In genomic region chr2:238155051-238155760, GRCh38 we compare ENCODE assay signal across 17 cellular contexts. TPM values are rescaled to one million over a fixed set of nuclear protein-coding genes. Genes with fewer than 3 reads are reported as not detected.
DNase-seq lines count a peak whose midpoint lies in the region; ATAC-seq and TF ChIP-seq lines count a peak whose summit lies in the region.
"Had no signal": no experiment of that assay in that cellular context is flagged by ENCODE, and none has a peak within 500 bp of the region (broad histone marks: within the 10 kb centered on the region; RNA-seq: fewer than 3 reads in every experiment).

No MANE protein-coding gene starts in this region.

- no peak overlapping the region for H3K9ac ChIP-seq in fibroblast of lung (ENCODE audit: insufficient read depth, low read length)

- WGBS in mesodermal cell (ENCODE audit: insufficient coverage in 2 of 2), 2 experiments: 91 to 94% methylated on average over 19 of the region's 19 CpGs

- H3K27me3 Mint-ChIP-seq in T-helper 2 cell treated with Interferon-gamma antibody and Interleukin-4, amounts not matched to agents 5 μg/mL and 100 μg/mL, for 36 hours (ENCODE audit: low read depth): peaks cover 13% of the 10 kb centered on the region

- H3K27ac ChIP-seq in fibroblast of lung (ENCODE audit: insufficient read depth, low read length) (peak overlapping the region; percentile 46), mesodermal cell (ENCODE audit: low read depth, low read length, severe bottlenecking) (peak overlapping the region; percentile 36), Peyer's patch (peak overlapping the region in 2 of 4 donors; percentile 25 to 62)
- H3K27ac ChIP-seq: A549, tibial nerve, VCaP had no signal

- H3K27me3 ChIP-seq in fibroblast of lung (ENCODE audit: control insufficient read depth, insufficient read depth, low read length) (no peaks in the 10 kb centered on the region), Peyer's patch (peaks cover 0 to 7% of the 10 kb centered on the region in 2 donors)

- H3K4me1 ChIP-seq in fibroblast of lung (ENCODE audit: control insufficient read depth, extremely low read depth, insufficient read depth, low read length): peaks cover 20% of the 10 kb centered on the region
- peaks cover 5% of the 10 kb centered on the region for H3K4me1 ChIP-seq in mesodermal cell (ENCODE audit: control insufficient read depth, insufficient read depth, low read length, poor library complexity, severe bottlenecking)
- H3K4me1 ChIP-seq in Peyer's patch: peaks cover 0 to 17% (median 7%) of the 10 kb centered on the region in 4 donors

- intact Hi-C loops in Right ventricle myocardium superior (cut with DNase I): no loop called here
- intact Hi-C loops in cardiac septum (cut with DNase I): no loop called here

- no peak for TF ChIP-seq CTCF in fibroblast of lung (conservative IDR thresholded peaks at IDR 0.05 in 1 of 2, IDR thresholded peaks at IDR 0.05 in 1 of 2; ENCODE audit: low read depth in 1 of 2, low read length in 2 of 2)
- no peak for TF ChIP-seq CTCF in Peyer's patch (IDR thresholded peaks at IDR 0.05)

- H3K4me2 ChIP-seq in fibroblast of lung (ENCODE audit: extremely low read depth, insufficient read depth, low read length): no peak overlapping the region
- H3K4me2 ChIP-seq: A549, smooth muscle cell had no signal

- H3K4me3 ChIP-seq in fibroblast of lung (replicated peaks in 1 of 4; ENCODE audit: control extremely low read depth in 1 of 4, insufficient read depth in 1 of 4, low read depth in 3 of 4, low read length in 4 of 4) (no peak overlapping the region), mesodermal cell (ENCODE audit: extremely low read depth, insufficient read depth, low read length, poor library complexity, severe bottlenecking) (no peak overlapping the region), Peyer's patch (no peak overlapping the region)
- H3K4me3 ChIP-seq: A549, smooth muscle cell, tibial nerve had no signal

- H3K27ac Mint-ChIP-seq in T-helper 2 cell treated with Interferon-gamma antibody and Interleukin-4, amounts not matched to agents 5 μg/mL and 100 μg/mL, for 36 hours: no peak overlapping the region

- H3K4me1 Mint-ChIP-seq in T-helper 2 cell treated with Interferon-gamma antibody and Interleukin-4, amounts not matched to agents 5 μg/mL and 100 μg/mL, for 36 hours (ENCODE audit: low read depth): peaks cover 3% of the 10 kb centered on the region

- DNase-seq in Right ventricle myocardium superior (no peak), cardiac septum (ENCODE audit: low spot score) (no peak), fibroblast of lung (ENCODE audit: low read depth in 2 of 2) (peak; percentile 75 to 88), Kasumi-1 (lab: John Stamatoyannopoulos, UW) (no peak), Peyer's patch (no peak)
- no peak for DNase-seq in T-helper 2 cell treated with Interferon-gamma antibody and Interleukin-4, amounts not matched to agents 5 μg/mL and 100 μg/mL, for 36 hours (ENCODE audit: low spot score)
- DNase-seq: activated T-cell treated with anti-CD3 and anti-CD28 coated beads for 4 hours; DMS153; effector memory CD8-positive, alpha-beta T cell; NCI-H748 treated with DMSO at 0.1 percent for 48 hours; SHP77 treated with DMSO at 0.1 percent for 48 hours had no signal

- TF ChIP-seq POLR2A in Peyer's patch (IDR thresholded peaks at IDR 0.05): no peak

- no peaks in the 10 kb centered on the region for H3K79me2 ChIP-seq in fibroblast of lung (ENCODE audit: control insufficient read depth, insufficient read depth, low read length)

- no peaks in the 10 kb centered on the region for H3K9me3 ChIP-seq in fibroblast of lung (ENCODE audit: control insufficient read depth, insufficient read depth, low read depth, low read length)
- no peaks in the 10 kb centered on the region for H3K9me3 ChIP-seq in mesodermal cell (ENCODE audit: control insufficient read depth, low read length)
- H3K9me3 ChIP-seq in Peyer's patch: no peaks in the 10 kb centered on the region
- H3K9me3 ChIP-seq: A549, tibial nerve had no signal

- H2AFZ ChIP-seq in fibroblast of lung (ENCODE audit: low read length): no peak overlapping the region

- no peaks in the 10 kb centered on the region for H4K20me1 ChIP-seq in fibroblast of lung (ENCODE audit: control insufficient read depth, extremely low read depth, insufficient read depth, low read length)

- no peaks in the 10 kb centered on the region for H3K36me3 Mint-ChIP-seq in T-helper 2 cell treated with Interferon-gamma antibody and Interleukin-4, amounts not matched to agents 5 μg/mL and 100 μg/mL, for 36 hours (ENCODE audit: low read depth)

- no peaks in the 10 kb centered on the region for H3K9me3 Mint-ChIP-seq in T-helper 2 cell treated with Interferon-gamma antibody and Interleukin-4, amounts not matched to agents 5 μg/mL and 100 μg/mL, for 36 hours
- H3K9me3 Mint-ChIP-seq: effector memory CD8-positive, alpha-beta T cell had no signal

- H3K36me3 ChIP-seq in fibroblast of lung (ENCODE audit: control insufficient read depth, insufficient read depth, low read length): no peaks in the 10 kb centered on the region
- no peaks in the 10 kb centered on the region for H3K36me3 ChIP-seq in mesodermal cell (ENCODE audit: control insufficient read depth, insufficient read depth, low read length)
- H3K36me3 ChIP-seq in Peyer's patch: no peaks in the 10 kb centered on the region
- H3K36me3 ChIP-seq: tibial nerve had no signal

- ATAC-seq in Right ventricle myocardium superior (ENCODE audit: poor library complexity) (peak; percentile 5), HG03097 (IDR thresholded peaks at IDR 0.05; ENCODE audit: low FRiP score, unreplicated experiment) (no peak)
- ATAC-seq: A549; effector memory CD8-positive, alpha-beta T cell had no signal

- H3K4me3 Mint-ChIP-seq in T-helper 2 cell treated with Interferon-gamma antibody and Interleukin-4, amounts not matched to agents 5 μg/mL and 100 μg/mL, for 36 hours: no peak overlapping the region
- H3K4me3 Mint-ChIP-seq: effector memory CD8-positive, alpha-beta T cell had no signal

RNA-seq across cellular contexts. Expression of gene ERFE, which starts 3.6 kb away (rescaled TPM):
- total RNA-seq in Right ventricle myocardium superior: not detected
- total RNA-seq in cardiac septum: 0.62 TPM
- total RNA-seq in fibroblast of lung: 1.3 and 1.5 TPM in 2 replicates
- polyA plus RNA-seq in fibroblast of lung: 1.1 and 8.3 TPM in 2 replicates
- polyA plus RNA-seq in fibroblast of lung (2012): 2.0 and 12.6 TPM in 2 replicates
- 7.5 TPM in 1 of 2 replicates, not detected in the other for polyA minus RNA-seq in fibroblast of lung (ENCODE audit: low replicate concordance)
- polyA plus RNA-seq in mesodermal cell (2013, experiment 1 of 2): 3.1 TPM
- 3.8 TPM for polyA plus RNA-seq in mesodermal cell (2013, experiment 2 of 2)
- total RNA-seq in Peyer's patch: under 1 TPM in 3 of 4 donors, not detected in 1; 0.40 to 0.57 (median 0.53) TPM
- total RNA-seq: smooth muscle cell, tibial nerve had no signal

RNA-seq across cellular contexts. Expression of gene KLHL30, which starts 16.7 kb away (rescaled TPM):
- total RNA-seq in Right ventricle myocardium superior (20.0 TPM), cardiac septum (14.3 TPM), fibroblast of lung (0.26 and 1.2 TPM in 2 replicates), Peyer's patch (under 1 TPM in 2 of 4 donors, not detected in 2; 0.27 to 0.28 TPM)
- 0.02 and 1.6 TPM in 2 replicates for polyA plus RNA-seq in fibroblast of lung
- 0.09 and 3.8 TPM in 2 replicates for polyA plus RNA-seq in fibroblast of lung (2012)
- 1.4 TPM in 1 of 2 replicates, not detected in the other for polyA minus RNA-seq in fibroblast of lung (ENCODE audit: low replicate concordance)
- polyA plus RNA-seq in mesodermal cell (2013, experiment 1 of 2): 1.1 TPM
- polyA plus RNA-seq in mesodermal cell (2013, experiment 2 of 2): 1.4 TPM
- polyA plus RNA-seq: smooth muscle cell had no signal

RNA-seq across cellular contexts. Expression of gene ILKAP, which starts 48.3 kb away (rescaled TPM):
- total RNA-seq in Right ventricle myocardium superior (23.8 TPM), cardiac septum (29.5 TPM), fibroblast of lung (24.9 and 27.9 TPM in 2 replicates), Peyer's patch (10 to 100 TPM; 35.7 to 52.4 (median 43.8) TPM)
- 31.3 and 34.6 TPM in 2 replicates for polyA plus RNA-seq in fibroblast of lung
- 22.2 and 32.0 TPM in 2 replicates for polyA plus RNA-seq in fibroblast of lung (2012)
- 2.5 and 15.7 TPM in 2 replicates for polyA minus RNA-seq in fibroblast of lung (ENCODE audit: low replicate concordance)
- 30.6 TPM for polyA plus RNA-seq in mesodermal cell (2013, experiment 1 of 2)
- 32.2 TPM for polyA plus RNA-seq in mesodermal cell (2013, experiment 2 of 2)

RNA-seq across cellular contexts. Expression of gene ESPNL, which starts 55.1 kb away (rescaled TPM):
- not detected for total RNA-seq in Right ventricle myocardium superior
- total RNA-seq in cardiac septum: 0.08 TPM
- total RNA-seq in fibroblast of lung: 1.3 and 2.8 TPM in 2 replicates
- 0.36 and 0.79 TPM in 2 replicates for polyA plus RNA-seq in fibroblast of lung
- polyA plus RNA-seq in fibroblast of lung (2012): 0.78 and 1.7 TPM in 2 replicates
- 0.59 and 2.7 TPM in 2 replicates for polyA minus RNA-seq in fibroblast of lung (ENCODE audit: low replicate concordance)
- polyA plus RNA-seq in mesodermal cell (2013, experiment 1 of 2): 0.41 TPM
- polyA plus RNA-seq in mesodermal cell (2013, experiment 2 of 2): 0.25 TPM
- total RNA-seq in Peyer's patch: 1 to 10 TPM in 1 of 4 donors, under 1 TPM in 1, not detected in 2; 0.27 to 2.5 TPM
- polyA plus RNA-seq: smooth muscle cell had no signal

Comparison
In these comparisons a context has a peak if more than half of its experiments do, and no peak if none do; other contexts are left out.
1. DNase-seq: peak in fibroblast of lung (2 of 2); none in Right ventricle myocardium superior (single experiment), cardiac septum (single experiment), Kasumi-1 (0 of 2), Peyer's patch (0 of 3) and T-helper 2 cell treated with Interferon-gamma antibody and Interleukin-4, amounts not matched to agents 5 μg/mL and 100 μg/mL, for 36 hours (single experiment).